24 cellular contexts compared by ENCODE assay signal in the genomic region with DNA sequence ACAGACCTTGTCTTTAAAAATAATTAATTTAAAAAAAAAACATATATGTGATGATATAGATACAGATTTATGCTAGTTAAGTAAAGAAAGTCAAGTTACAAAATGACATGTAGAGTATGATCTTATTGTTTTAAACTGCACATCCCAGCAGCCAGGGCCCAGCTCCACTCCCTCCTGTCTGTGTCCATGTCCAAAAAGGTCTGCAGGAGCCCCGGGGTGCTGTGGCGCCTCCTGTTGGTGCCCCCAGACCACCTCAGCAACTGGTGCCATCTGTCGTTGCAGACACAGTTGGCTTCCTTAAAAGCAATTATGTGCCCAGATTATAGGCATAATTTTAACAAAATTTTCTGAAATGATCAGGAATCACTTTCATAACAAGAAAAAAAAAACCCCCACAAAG. TPM values are rescaled to one million over a fixed set of nuclear protein-coding genes. Genes with fewer than 3 reads are reported as not detected.
DNase-seq lines count a peak whose midpoint lies in the region; ATAC-seq and TF ChIP-seq lines count a peak whose summit lies in the region.
"Had no signal": no experiment of that assay in that cellular context is flagged by ENCODE, and none has a peak within 500 bp of the region (broad histone marks: within the 10 kb centered on the region; RNA-seq: fewer than 3 reads in every experiment).

No MANE protein-coding gene starts in this region.

- intact Hi-C loops in CD4-positive, alpha-beta memory T cell (cut with micrococcal nuclease): no loop called here
- intact Hi-C loops in vagina (cut with DNase I): loop anchor here (10.0 kb wide), 1 partner anchor 132 kb away; no protein-coding TSS in a partner anchor

- H3K9ac ChIP-seq in DND-41 (ENCODE audit: low read depth, low read length) (no peak overlapping the region), H9 (ENCODE audit: extremely low read depth, insufficient read length, low read length) (no peak overlapping the region)

- H2BK120ac ChIP-seq in H9 (ENCODE audit: low read depth, low read length, poor library complexity, severe bottlenecking): no peak overlapping the region

- H3K23ac ChIP-seq in H9 (ENCODE audit: insufficient read length, low read depth, low read length): no peak overlapping the region

- no peak overlapping the region for H4K91ac ChIP-seq in H9 (ENCODE audit: insufficient read length, low read depth, low read length)

- no peaks in the 10 kb centered on the region for H3K79me1 ChIP-seq in H9 (ENCODE audit: insufficient read depth, low read depth, low read length, poor library complexity, severe bottlenecking)

- no peak overlapping the region for H2BK20ac ChIP-seq in H9 (ENCODE audit: low read depth, low read length, poor library complexity, severe bottlenecking)

- no peak overlapping the region for H3K4me3 ChIP-seq in DND-41 (ENCODE audit: low read depth in 1 of 2, low read length in 2 of 2)
- no peak overlapping the region for H3K4me3 ChIP-seq in cardiac fibroblast (replicated peaks in 1 of 2; ENCODE audit: low read depth in 2 of 2, low read length in 2 of 2)
- no peak overlapping the region for H3K4me3 ChIP-seq in CD4-positive, alpha-beta memory T cell (ENCODE audit: low read length in 2 of 2)
- no peak overlapping the region for H3K4me3 ChIP-seq in vagina
- H3K4me3 ChIP-seq: mucosa of descending colon had no signal

- H3K4me1 Mint-ChIP-seq in H9 (no peaks in the 10 kb centered on the region), osteocyte (ENCODE audit: unreplicated experiment) (peaks cover 15% of the 10 kb centered on the region), nephron progenitor cell (peaks cover 4% of the 10 kb centered on the region)
- H3K4me1 Mint-ChIP-seq in CD4-positive, alpha-beta memory T cell: peaks cover 0 to 1% (median 0%) of the 10 kb centered on the region in 4 donors
- H3K4me1 Mint-ChIP-seq: CD8-positive, alpha-beta memory T cell had no signal

- no peak overlapping the region for H3K27ac Mint-ChIP-seq in H9
- H3K27ac Mint-ChIP-seq in osteocyte (ENCODE audit: unreplicated experiment): no peak overlapping the region
- H3K27ac Mint-ChIP-seq in CD4-positive, alpha-beta memory T cell: no peak overlapping the region
- no peak overlapping the region for H3K27ac Mint-ChIP-seq in nephron progenitor cell
- H3K27ac Mint-ChIP-seq: stimulated activated memory B cell treated with anti-CD40 and anti-IgM and Interleukin-4, amounts not matched to agents 10 μg/mL and 1 μg/mL and 100 μg/mL, for 72 hours had no signal

- H3K4me3 Mint-ChIP-seq in H9 (no peak overlapping the region), osteocyte (ENCODE audit: unreplicated experiment) (no peak overlapping the region), nephron progenitor cell (no peak overlapping the region)
- no peak overlapping the region for H3K4me3 Mint-ChIP-seq in CD4-positive, alpha-beta memory T cell
- H3K4me3 Mint-ChIP-seq: activated T-cell treated with anti-CD3 and anti-CD28 coated beads, Interleukin-2, amount 50 U/mL, for 4 hours; CD8-positive, alpha-beta memory T cell; central memory CD8-positive, alpha-beta T cell; neural crest cell; stimulated activated memory B cell treated with anti-CD40 and anti-IgM and Interleukin-4, amounts not matched to agents 10 μg/mL and 1 μg/mL and 100 μg/mL, for 72 hours had no signal

- H3K27me3 ChIP-seq in DND-41 (ENCODE audit: insufficient read depth, low read length, poor library complexity) (no peaks in the 10 kb centered on the region), H9 (ENCODE audit: insufficient read depth, low read length) (no peaks in the 10 kb centered on the region), vagina (no peaks in the 10 kb centered on the region)
- H3K27me3 ChIP-seq in CD4-positive, alpha-beta memory T cell (ENCODE audit: insufficient read depth, low read length): no peaks in the 10 kb centered on the region

- no peak overlapping the region for H2BK5ac ChIP-seq in H9 (ENCODE audit: insufficient read length, low read length)

- no peak overlapping the region for H2BK15ac ChIP-seq in H9 (ENCODE audit: low read depth, low read length)

- H2BK12ac ChIP-seq in H9 (ENCODE audit: insufficient read length, low read depth, low read length): no peak overlapping the region

- H3K36me3 ChIP-seq in DND-41 (ENCODE audit: insufficient read depth, low read length) (peaks cover 85% of the 10 kb centered on the region), vagina (peaks cover 0 to 63% of the 10 kb centered on the region in 2 donors)
- peaks cover 52% of the 10 kb centered on the region for H3K36me3 ChIP-seq in CD4-positive, alpha-beta memory T cell (ENCODE audit: insufficient read depth, low read length)

- H4K20me1 ChIP-seq in DND-41 (ENCODE audit: insufficient read depth, low read length) (0 out of 2 replicates have a peak, but pooled peaks cover 7% of the 10 kb centered on the region), H9 (ENCODE audit: control insufficient read depth, insufficient read depth, insufficient read length) (no peaks in the 10 kb centered on the region)

- H3K4ac ChIP-seq in H9 (ENCODE audit: low read depth, low read length): no peak overlapping the region

- TF ChIP-seq POLR2A in vagina (IDR thresholded peaks at IDR 0.05): no peak

- H3K4me2 ChIP-seq in DND-41 (ENCODE audit: insufficient read depth, low read length): no peak overlapping the region
- no peak overlapping the region for H3K4me2 ChIP-seq in H9 (ENCODE audit: insufficient read depth, insufficient read length, low read length)

- H3K27ac ChIP-seq in DND-41 (ENCODE audit: low read length) (no peak overlapping the region), H9 (ENCODE audit: insufficient read length, low read depth, low read length) (no peak overlapping the region), vagina (no peak overlapping the region)
- H3K27ac ChIP-seq in CD4-positive, alpha-beta memory T cell (ENCODE audit: low read depth, low read length): no peak overlapping the region

- H3K36me3 Mint-ChIP-seq in H9 (ENCODE audit: insufficient read depth in 1 of 3, low read depth in 3 of 3) (peaks cover 18 to 50% (median 25%) of the 10 kb centered on the region in 3 experiments; a peak in 6 of 7 replicates), osteocyte (ENCODE audit: unreplicated experiment) (peaks cover 34% of the 10 kb centered on the region), nephron progenitor cell (ENCODE audit: low read depth) (peaks cover 18% of the 10 kb centered on the region)
- H3K36me3 Mint-ChIP-seq in CD4-positive, alpha-beta memory T cell: peaks cover 47 to 71% of the 10 kb centered on the region in 2 donors

- H3K9me3 ChIP-seq in DND-41 (ENCODE audit: insufficient read depth, low read length, severe bottlenecking): no peaks in the 10 kb centered on the region
- no peaks in the 10 kb centered on the region for H3K9me3 ChIP-seq in H9 (ENCODE audit: control insufficient read depth, low read depth, low read length)
- no peaks in the 10 kb centered on the region for H3K9me3 ChIP-seq in CD4-positive, alpha-beta memory T cell (ENCODE audit: control insufficient read depth in 1 of 2, low read length in 2 of 2)
- no peaks in the 10 kb centered on the region for H3K9me3 ChIP-seq in vagina
- H3K9me3 ChIP-seq: mucosa of descending colon had no signal

- H3K9me3 Mint-ChIP-seq in H9 (no peaks in the 10 kb centered on the region), osteocyte (ENCODE audit: unreplicated experiment) (no peaks in the 10 kb centered on the region), nephron progenitor cell (no peaks in the 10 kb centered on the region)
- no peaks in the 10 kb centered on the region for H3K9me3 Mint-ChIP-seq in CD4-positive, alpha-beta memory T cell
- H3K9me3 Mint-ChIP-seq: activated T-cell treated with anti-CD3 and anti-CD28 coated beads, Interleukin-2, amount 50 U/mL, for 4 hours; central memory CD8-positive, alpha-beta T cell; neural crest cell; stimulated activated memory B cell treated with anti-CD40 and anti-IgM and Interleukin-4, amounts not matched to agents 10 μg/mL and 1 μg/mL and 100 μg/mL, for 72 hours had no signal

- H3K23me2 ChIP-seq in H9 (ENCODE audit: insufficient read length, low read depth, low read length, poor library complexity, severe bottlenecking): no peaks in the 10 kb centered on the region

- H2AFZ ChIP-seq in DND-41 (ENCODE audit: low read depth, low read length): no peak overlapping the region
- H2AFZ ChIP-seq in H9 (ENCODE audit: low read length): no peak overlapping the region

- H3K18ac ChIP-seq in H9 (ENCODE audit: insufficient read length, low read depth, low read length): no peak overlapping the region

- WGBS in H9 (ENCODE audit: extremely low coverage, insufficient read length, low lambda C conversion rate): no CpG with 5 or more reads among the region's 3 CpGs

- ATAC-seq in DND-41 (ENCODE audit: insufficient read depth, low read depth) (no peak), GM19035 (IDR thresholded peaks at IDR 0.05; ENCODE audit: unreplicated experiment) (no peak)
- ATAC-seq: activated T-cell treated with anti-CD3 and anti-CD28 coated beads, Interleukin-2, amount 50 U/mL, for 4 hours; left ventricle myocardium superior; mucosa of descending colon; stimulated activated memory B cell treated with anti-CD40 and anti-IgM and Interleukin-4, amounts not matched to agents 10 μg/mL and 1 μg/mL and 100 μg/mL, for 72 hours had no signal

- H4K5ac ChIP-seq in H9 (ENCODE audit: insufficient read length, low read depth, low read length): no peak overlapping the region

- H3K27me3 Mint-ChIP-seq in H9 (ENCODE audit: low read depth): no peaks in the 10 kb centered on the region
- no peaks in the 10 kb centered on the region for H3K27me3 Mint-ChIP-seq in osteocyte (ENCODE audit: unreplicated experiment)
- H3K27me3 Mint-ChIP-seq in CD4-positive, alpha-beta memory T cell: no peaks in the 10 kb centered on the region
- H3K27me3 Mint-ChIP-seq in nephron progenitor cell (ENCODE audit: low read depth, poor library complexity): no peaks in the 10 kb centered on the region
- H3K27me3 Mint-ChIP-seq: central memory CD8-positive, alpha-beta T cell; stimulated activated memory B cell treated with anti-CD40 and anti-IgM and Interleukin-4, amounts not matched to agents 10 μg/mL and 1 μg/mL and 100 μg/mL, for 72 hours had no signal

- H3K4me1 ChIP-seq in DND-41 (ENCODE audit: insufficient read depth, low read length) (no peaks in the 10 kb centered on the region), H9 (ENCODE audit: insufficient read depth, low read length) (no peaks in the 10 kb centered on the region), vagina (no peaks in the 10 kb centered on the region)
- no peaks in the 10 kb centered on the region for H3K4me1 ChIP-seq in CD4-positive, alpha-beta memory T cell (ENCODE audit: insufficient read depth, low read length)

- CTCF ChIA-PET in CD4-positive, alpha-beta memory T cell (lab: Charles Lee; ENCODE audit: partially characterized antibody): interaction anchor here (3.7 kb wide), 1 partner anchor 497 kb away, joined by 52 read pairs; no protein-coding TSS in a partner anchor

- POLR2A ChIA-PET in CD4-positive, alpha-beta memory T cell (lab: Charles Lee; ENCODE audit: partially characterized antibody): no interaction called here

- H3K79me2 ChIP-seq in DND-41 (ENCODE audit: insufficient read depth, low read length): no peaks in the 10 kb centered on the region
- H3K79me2 ChIP-seq in H9 (ENCODE audit: insufficient read depth, low read length): no peaks in the 10 kb centered on the region

- no peak overlapping the region for H3T11ph ChIP-seq in H9 (ENCODE audit: low read length)

- H4K8ac ChIP-seq in H9 (replicated peaks; ENCODE audit: insufficient read length, low read depth, low read length): no peak overlapping the region

- no peak overlapping the region for H3K56ac ChIP-seq in H9 (ENCODE audit: insufficient read length, low read depth, low read length)

- H3K14ac ChIP-seq in H9 (ENCODE audit: insufficient read depth, low read length): no peak overlapping the region

- TF ChIP-seq CTCF in DND-41 (IDR thresholded peaks at IDR 0.05; ENCODE audit: borderline replicate concordance, extremely low read depth, low read length, poor library complexity, severe bottlenecking) (peak; percentile 16), H9 (conservative IDR thresholded peaks at IDR 0.05) (peak; percentile 38), cardiac fibroblast (IDR thresholded peaks at IDR 0.05; ENCODE audit: low read depth, low read length) (peak; percentile 17), osteocyte (IDR thresholded peaks at IDR 0.05) (no peak), nephron progenitor cell (IDR thresholded peaks at IDR 0.05) (no peak), vagina (IDR thresholded peaks at IDR 0.05) (no peak)

- DNase-seq in DND-41: no peak
- DNase-seq in H9: peak; percentile 17
- DNase-seq in cardiac fibroblast (ENCODE audit: low read depth in 2 of 2): no peak
- peak; percentile 56 for DNase-seq in osteocyte (ENCODE audit: extremely low spot score, unreplicated experiment)
- no peak for DNase-seq in CD4-positive, alpha-beta memory T cell
- no peak for DNase-seq in nephron progenitor cell
- DNase-seq in vagina (ENCODE audit: extremely low spot score in 2 of 2): no peak
- DNase-seq: activated naive CD4-positive, alpha-beta T cell; activated T-cell treated with anti-CD3 and anti-CD28 coated beads, Interleukin-2, amount 50 U/mL, for 4 hours; CD8-positive, alpha-beta memory T cell; erythroblast; hippocampal formation; Kasumi-1; left ventricle myocardium superior; mucosa of descending colon; NCI-H1105; NCI-H2081 treated with DMSO at 0.1 percent for 48 hours; NCI-H510A; stimulated activated CD4-positive, alpha-beta T cell treated with anti-CD3 and anti-CD28 coated beads, Interleukin-2, amount 100 ng/mL, for 24 hours; T-helper 2 cell had no signal

- H2AK5ac ChIP-seq in H9 (ENCODE audit: insufficient read length, low read length): no peak overlapping the region

RNA-seq across cellular contexts. Expression of gene IPPK, which starts 33.3 kb away (rescaled TPM):
- total RNA-seq in H9 (2021) (10.7 and 12.9 TPM in 2 replicates), osteocyte (6.4 and 7.4 TPM in 2 replicates), vagina (39.5 TPM)
- 1 to 10 TPM; 7.2 to 7.9 TPM for total RNA-seq in CD4-positive, alpha-beta memory T cell
- 1 to 10 TPM; 6.3 to 7.5 TPM for polyA plus RNA-seq in CD4-positive, alpha-beta memory T cell

Comparison
In these comparisons a context has a peak if more than half of its experiments do, and no peak if none do; other contexts are left out.
1. DNase-seq: peak in H9 (single experiment) and osteocyte (single experiment); none in DND-41 (single experiment), cardiac fibroblast (0 of 2), CD4-positive, alpha-beta memory T cell (0 of 5), nephron progenitor cell (single experiment) and vagina (0 of 2).
2. CTCF ChIP-seq: peak in DND-41 (single experiment), H9 (single experiment) and cardiac fibroblast (single experiment); none in osteocyte (single experiment), nephron progenitor cell (single experiment) and vagina (0 of 3).